Comparison of ENCODE assay signal across 19 cellular contexts in the genomic region with DNA sequence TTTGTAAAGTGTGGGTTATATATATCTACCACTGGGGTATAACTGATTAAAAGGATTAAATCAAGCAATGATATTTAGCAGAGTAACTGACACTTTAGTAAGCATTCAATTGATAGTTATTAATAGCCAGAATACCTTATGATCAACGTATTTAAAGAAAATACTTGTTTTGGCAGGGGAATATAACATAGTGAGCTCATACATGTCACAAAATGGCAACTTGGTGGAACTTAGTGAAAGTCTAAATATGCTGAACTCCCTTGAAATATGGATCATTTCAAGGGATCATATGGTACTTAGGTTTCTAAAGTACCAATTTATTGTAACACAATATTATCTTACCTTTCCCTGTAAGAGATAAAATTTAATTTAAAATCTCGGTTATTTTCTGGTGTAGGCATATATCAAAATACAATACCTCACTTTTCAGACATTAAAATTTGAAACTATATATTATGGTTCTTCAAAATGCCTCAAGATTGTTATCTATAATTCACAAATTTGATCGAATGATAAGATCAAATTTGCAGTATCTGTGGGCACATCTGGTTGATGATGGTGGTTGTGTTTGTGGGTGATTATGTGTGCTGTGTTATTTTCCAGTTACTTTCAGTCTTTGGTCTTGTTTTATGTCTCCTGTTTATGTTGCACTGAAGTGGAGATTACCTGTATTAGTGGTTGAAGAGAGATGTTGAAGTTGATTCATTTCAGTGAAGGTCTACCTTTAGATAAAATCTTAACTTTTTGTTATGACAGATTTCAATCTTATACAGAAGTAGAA. TPM values are rescaled to one million over a fixed set of nuclear protein-coding genes. Genes with fewer than 3 reads are reported as not detected.
DNase-seq lines count a peak whose midpoint lies in the region; ATAC-seq and TF ChIP-seq lines count a peak whose summit lies in the region.
"Had no signal": no experiment of that assay in that cellular context is flagged by ENCODE, and none has a peak within 500 bp of the region (broad histone marks: within the 10 kb centered on the region; RNA-seq: fewer than 3 reads in every experiment).

No MANE protein-coding gene starts in this region.

- POLR2A ChIA-PET in MCF 10A (lab: Yijun Ruan, JAX), result interaction anchor here (0.8 to 6.8 kb wide), 7 partner anchors 9 to 423 kb away, joined by 4 to 159 read pairs (median 7); no protein-coding TSS in a partner anchor
- POLR2A ChIA-PET in naive thymus-derived CD4-positive, alpha-beta T cell (lab: Charles Lee), result interaction anchor here (0.5 kb wide), 1 partner anchor 10 kb away, joined by 3 read pairs; no protein-coding TSS in a partner anchor

- no peak for TF ChIP-seq CTCF in MCF 10A (IDR thresholded peaks at IDR 0.05; ENCODE audit: unreplicated experiment)
- TF ChIP-seq CTCF in mesothelial cell of epicardium (IDR thresholded peaks at IDR 0.05; ENCODE audit: unreplicated experiment), result no peak
- TF ChIP-seq CTCF in BE2C (IDR thresholded peaks at IDR 0.05; ENCODE audit: low read depth, low read length), result no peak

- BruUV-seq in MCF 10A (replicated peaks; lab: Mats Ljungman, UMichigan), result no TSS peak

- no peaks in the 10 kb centered on the region for H3K4me1 ChIP-seq in BE2C
- peaks cover 3 to 5% of the 10 kb centered on the region in 2 donors for H3K4me1 ChIP-seq in naive thymus-derived CD4-positive, alpha-beta T cell (ENCODE audit: control insufficient read depth in 2 of 2, insufficient read depth in 2 of 2, low read length in 2 of 2)

- no peaks in the 10 kb centered on the region for H3K9me3 Mint-ChIP-seq in stimulated activated naive CD8-positive, alpha-beta T cell treated with anti-CD3 and anti-CD28 coated beads, Interleukin-15, amount 100 ng/mL, for 72 hours
- H3K9me3 Mint-ChIP-seq in MCF 10A (ENCODE audit: unreplicated experiment), result no peaks in the 10 kb centered on the region
- no peaks in the 10 kb centered on the region for H3K9me3 Mint-ChIP-seq in mesothelial cell of epicardium
- peaks cover 0 to 2% (median 0%) of the 10 kb centered on the region in 11 donors for H3K9me3 Mint-ChIP-seq in naive thymus-derived CD4-positive, alpha-beta T cell
- H3K9me3 Mint-ChIP-seq: CD4-positive, alpha-beta T cell had no signal

- H3K36me3 Mint-ChIP-seq in MCF 10A (ENCODE audit: insufficient read depth, unreplicated experiment) (peaks cover 30% of the 10 kb centered on the region), mesothelial cell of epicardium (no peaks in the 10 kb centered on the region)
- H3K36me3 Mint-ChIP-seq in naive thymus-derived CD4-positive, alpha-beta T cell, result peaks cover 0 to 10% (median 0%) of the 10 kb centered on the region in 5 donors

- H3K27ac Mint-ChIP-seq in stimulated activated naive CD8-positive, alpha-beta T cell treated with anti-CD3 and anti-CD28 coated beads, Interleukin-15, amount 100 ng/mL, for 72 hours, result no peak overlapping the region
- H3K27ac Mint-ChIP-seq in MCF 10A (ENCODE audit: low read depth, unreplicated experiment), result peak overlapping the region; percentile 46
- peak overlapping the region; percentile 8 for H3K27ac Mint-ChIP-seq in mesothelial cell of epicardium
- H3K27ac Mint-ChIP-seq in naive thymus-derived CD4-positive, alpha-beta T cell, result no peak overlapping the region
- H3K27ac Mint-ChIP-seq: CD4-positive, alpha-beta T cell had no signal

- no peaks in the 10 kb centered on the region for H3K9me3 ChIP-seq in BE2C
- H3K9me3 ChIP-seq in naive thymus-derived CD4-positive, alpha-beta T cell (ENCODE audit: control insufficient read depth in 2 of 3, low read length in 3 of 3), result no peaks in the 10 kb centered on the region

- H3K4me1 Mint-ChIP-seq in stimulated activated naive CD8-positive, alpha-beta T cell treated with anti-CD3 and anti-CD28 coated beads, Interleukin-15, amount 100 ng/mL, for 72 hours, result peaks cover 45% of the 10 kb centered on the region
- H3K4me1 Mint-ChIP-seq in MCF 10A (ENCODE audit: insufficient read depth, unreplicated experiment) (peaks cover 27% of the 10 kb centered on the region), mesothelial cell of epicardium (peaks cover 49% of the 10 kb centered on the region)
- peaks cover 12 to 48% (median 17%) of the 10 kb centered on the region in 7 donors for H3K4me1 Mint-ChIP-seq in naive thymus-derived CD4-positive, alpha-beta T cell

- no peaks in the 10 kb centered on the region for H3K36me3 ChIP-seq in BE2C
- H3K36me3 ChIP-seq in naive thymus-derived CD4-positive, alpha-beta T cell (ENCODE audit: control insufficient read depth in 2 of 3, insufficient read depth in 3 of 3, low read length in 3 of 3), result no peaks in the 10 kb centered on the region

- H3K4me3 ChIP-seq in BE2C (ENCODE audit: low read depth, low read length), result no peak overlapping the region
- no peak overlapping the region for H3K4me3 ChIP-seq in naive thymus-derived CD4-positive, alpha-beta T cell (ENCODE audit: low read length)

- peak; percentile 23 for ATAC-seq in stimulated activated naive CD8-positive, alpha-beta T cell treated with anti-CD3 and anti-CD28 coated beads, Interleukin-15, amount 100 ng/mL, for 72 hours
- no peak for ATAC-seq in stimulated activated naive CD8-positive, alpha-beta T cell treated with anti-CD3 and anti-CD28 coated beads, Interleukin-15, Interleukin-2, amounts not matched to agents 100 U/mL and 50 U/mL, for 24 hours
- ATAC-seq in naive thymus-derived CD4-positive, alpha-beta T cell, result no peak
- no peak for ATAC-seq in HG02798 (IDR thresholded peaks at IDR 0.05; ENCODE audit: poor library complexity, unreplicated experiment)
- ATAC-seq: Panc1 had no signal

- no peak overlapping the region for H3K27ac ChIP-seq in naive thymus-derived CD4-positive, alpha-beta T cell (ENCODE audit: low read depth, low read length)
- H3K27ac ChIP-seq: HL-60 had no signal

- no peak overlapping the region for H3K4me3 Mint-ChIP-seq in stimulated activated naive CD8-positive, alpha-beta T cell treated with anti-CD3 and anti-CD28 coated beads, Interleukin-15, amount 100 ng/mL, for 72 hours
- H3K4me3 Mint-ChIP-seq in MCF 10A (ENCODE audit: unreplicated experiment), result no peak overlapping the region
- H3K4me3 Mint-ChIP-seq in mesothelial cell of epicardium, result peak overlapping the region; percentile 11
- H3K4me3 Mint-ChIP-seq in naive thymus-derived CD4-positive, alpha-beta T cell, result no peak overlapping the region
- H3K4me3 Mint-ChIP-seq: CD4-positive, alpha-beta T cell had no signal

- H3K27me3 Mint-ChIP-seq in stimulated activated naive CD8-positive, alpha-beta T cell treated with anti-CD3 and anti-CD28 coated beads, Interleukin-15, amount 100 ng/mL, for 72 hours, result no peaks in the 10 kb centered on the region
- H3K27me3 Mint-ChIP-seq in MCF 10A (ENCODE audit: insufficient read depth, unreplicated experiment) (no peaks in the 10 kb centered on the region), mesothelial cell of epicardium (ENCODE audit: low read depth) (no peaks in the 10 kb centered on the region)
- H3K27me3 Mint-ChIP-seq in naive thymus-derived CD4-positive, alpha-beta T cell, result no peaks in the 10 kb centered on the region
- H3K27me3 Mint-ChIP-seq: CD4-positive, alpha-beta T cell had no signal

- H3K27me3 ChIP-seq in BE2C, result no peaks in the 10 kb centered on the region
- H3K27me3 ChIP-seq in naive thymus-derived CD4-positive, alpha-beta T cell (ENCODE audit: control insufficient read depth in 2 of 2, insufficient read depth in 2 of 2, low read length in 2 of 2), result no peaks in the 10 kb centered on the region

- intact Hi-C loops in MCF 10A (cut with micrococcal nuclease), result loop anchor here (10.0 kb wide), 1 partner anchor 112 kb away; no protein-coding TSS in a partner anchor
- intact Hi-C loops in naive thymus-derived CD4-positive, alpha-beta T cell (cut with micrococcal nuclease), result no loop called here

- no peak for DNase-seq in stimulated activated naive CD8-positive, alpha-beta T cell treated with anti-CD3 and anti-CD28 coated beads, Interleukin-15, amount 100 ng/mL, for 72 hours
- DNase-seq in stimulated activated naive CD8-positive, alpha-beta T cell treated with anti-CD3 and anti-CD28 coated beads, Interleukin-15, Interleukin-2, amounts not matched to agents 100 U/mL and 50 U/mL, for 24 hours, result no peak
- DNase-seq in MCF 10A (ENCODE audit: unreplicated experiment), result no peak
- DNase-seq in mesothelial cell of epicardium (ENCODE audit: low spot score in 2 of 2, unreplicated experiment in 2 of 2), result no peak
- no peak for DNase-seq in BE2C
- DNase-seq in naive thymus-derived CD4-positive, alpha-beta T cell, result no peak
- DNase-seq in activated CD8-positive, alpha-beta memory T cell treated with anti-CD3 and anti-CD28 coated beads, Interleukin-2, amount 50 U/mL, for 48 hours, result no peak
- DNase-seq: AML-193; CD4-positive, alpha-beta T cell; DND-41; KG1; NCI-H1105; NCI-H187; NCI-H446 treated with DMSO at 0.1 percent for 48 hours; NCI-H774; Right ventricle myocardium superior had no signal

- CTCF ChIA-PET in MCF 10A (lab: Yijun Ruan, JAX), result interaction anchor here (1.4 kb wide), 1 partner anchor 424 kb away, joined by 5 read pairs; no protein-coding TSS in a partner anchor
- CTCF ChIA-PET in naive thymus-derived CD4-positive, alpha-beta T cell (lab: Charles Lee), result no interaction called here

RNA-seq across cellular contexts. Expression of gene ARL4A, which starts 5.2 kb away (rescaled TPM):
- total RNA-seq in MCF 10A (2022) (30.7 and 42.6 TPM in 2 replicates), mesothelial cell of epicardium (59.0 to 64.7 TPM (median 62.5 TPM) in 3 replicates)
- 5.4 TPM for polyA plus RNA-seq in BE2C (2012; ENCODE audit: insufficient read depth, insufficient read length, low read depth)
- total RNA-seq in naive thymus-derived CD4-positive, alpha-beta T cell, result 10 to 100 TPM in 3 of 5 experiments, 1 to 10 TPM in 2; 5.5 to 97.4 (median 11.6) TPM
- polyA plus RNA-seq in naive thymus-derived CD4-positive, alpha-beta T cell, result 10 to 100 TPM; 18.9 to 22.7 TPM

Comparison
In these comparisons a context has a peak if more than half of its experiments do, and no peak if none do; other contexts are left out.
1. H3K27ac Mint-ChIP-seq: peak in MCF 10A (single experiment) and mesothelial cell of epicardium (single experiment); none in stimulated activated naive CD8-positive, alpha-beta T cell treated with anti-CD3 and anti-CD28 coated beads, Interleukin-15, amount 100 ng/mL, for 72 hours (0 of 2) and naive thymus-derived CD4-positive, alpha-beta T cell (0 of 9).